ENCODE assay signal across 21 cellular contexts in genomic region chr10:115335366-115335765, GRCh38.
DNase-seq lines count a peak whose midpoint lies in the region; ATAC-seq and TF ChIP-seq lines count a peak whose summit lies in the region.
"Had no signal": no experiment of that assay in that cellular context is flagged by ENCODE, and none has a peak within 500 bp of the region (broad histone marks: within the 10 kb centered on the region; RNA-seq: fewer than 3 reads in every experiment).

No MANE protein-coding gene starts in this region.

- no peak overlapping the region for H3K9ac ChIP-seq in Karpas-422 (ENCODE audit: low read length)
- H3K9ac ChIP-seq: GM23248 had no signal

- no peak overlapping the region for H3K4me2 ChIP-seq in Karpas-422 (ENCODE audit: low read depth, low read length, poor library complexity, severe bottlenecking)

- H3K4me3 ChIP-seq in Karpas-422 (ENCODE audit: low read length): no peak overlapping the region
- H3K4me3 ChIP-seq in upper lobe of right lung: no peak overlapping the region
- no peak overlapping the region for H3K4me3 ChIP-seq in BE2C (ENCODE audit: low read depth, low read length)
- H3K4me3 ChIP-seq: GM23248, HAP-1, K562 had no signal

- no peaks in the 10 kb centered on the region for H3K36me3 ChIP-seq in Karpas-422 (ENCODE audit: insufficient read depth, low read length)
- no peaks in the 10 kb centered on the region for H3K36me3 ChIP-seq in upper lobe of right lung
- H3K36me3 ChIP-seq in BE2C: no peaks in the 10 kb centered on the region
- H3K36me3 ChIP-seq: HAP-1 had no signal

- H3K9me2 ChIP-seq in Karpas-422 (replicated peaks; ENCODE audit: insufficient read depth, low read length): no peaks in the 10 kb centered on the region

- H3K27ac ChIP-seq in epithelial cell of prostate: no peak overlapping the region
- no peak overlapping the region for H3K27ac ChIP-seq in Karpas-422 (ENCODE audit: low read length)
- H3K27ac ChIP-seq in upper lobe of right lung: no peak overlapping the region
- H3K27ac ChIP-seq: GM23248 had no signal

- no peak for ATAC-seq in upper lobe of right lung
- ATAC-seq: K562 had no signal

- no peaks in the 10 kb centered on the region for H3K27me3 ChIP-seq in Karpas-422 (ENCODE audit: low read length)
- no peaks in the 10 kb centered on the region for H3K27me3 ChIP-seq in upper lobe of right lung
- no peaks in the 10 kb centered on the region for H3K27me3 ChIP-seq in BE2C

- TF ChIP-seq CTCF in upper lobe of right lung (IDR thresholded peaks at IDR 0.05): no peak
- TF ChIP-seq CTCF in BE2C (IDR thresholded peaks at IDR 0.05; ENCODE audit: low read depth, low read length): no peak

- intact Hi-C loops in upper lobe of right lung (cut with DNase I): no loop called here

- no peaks in the 10 kb centered on the region for H3K79me2 ChIP-seq in Karpas-422 (ENCODE audit: low read length)

- H4K20me1 ChIP-seq in Karpas-422 (ENCODE audit: insufficient read depth, low read depth, low read length): no peaks in the 10 kb centered on the region

- H3K4me1 ChIP-seq in Karpas-422 (ENCODE audit: low read length) (no peaks in the 10 kb centered on the region), upper lobe of right lung (no peaks in the 10 kb centered on the region), BE2C (no peaks in the 10 kb centered on the region)
- H3K4me1 ChIP-seq: HAP-1 had no signal

- DNase-seq in A172 (ENCODE audit: low spot score) (peak; percentile 28), M059J (ENCODE audit: low read depth) (peak; percentile 3), epithelial cell of prostate (ENCODE audit: low read depth, low spot score) (peak; percentile 1), kidney glomerular epithelial cell (lab: John Stamatoyannopoulos, UW) (peak; percentile 29), Karpas-422 (no peak), HuH-7 (ENCODE audit: low spot score) (no peak), upper lobe of right lung (no peak), BE2C (no peak)
- DNase-seq: 8988T; CD4-positive, CD25-positive, alpha-beta regulatory T cell; COR-L47; DMS 273 treated with DMSO at 0.1 percent for 48 hours; DND-41; GM23248; MV-4-11; NCI-H187; NCI-H345; NCI-H524 treated with DMSO at 0.1 percent for 48 hours; RPMI8226 had no signal

- no peak overlapping the region for H2AFZ ChIP-seq in Karpas-422 (ENCODE audit: low read length)
- H2AFZ ChIP-seq: GM23248 had no signal

- no peaks in the 10 kb centered on the region for H3K9me3 ChIP-seq in Karpas-422 (ENCODE audit: low read length)
- H3K9me3 ChIP-seq in upper lobe of right lung: no peaks in the 10 kb centered on the region
- H3K9me3 ChIP-seq in BE2C: no peaks in the 10 kb centered on the region
- H3K9me3 ChIP-seq: HAP-1 had no signal

Comparison
In these comparisons a context has a peak if more than half of its experiments do, and no peak if none do; other contexts are left out.
1. DNase-seq: peak in A172 (single experiment), M059J (single experiment), epithelial cell of prostate (single experiment) and kidney glomerular epithelial cell (single experiment); none in Karpas-422 (single experiment), HuH-7 (single experiment), upper lobe of right lung (single experiment) and BE2C (single experiment).